Comparison of ENCODE assay signal across 24 cellular contexts in the genomic region with DNA sequence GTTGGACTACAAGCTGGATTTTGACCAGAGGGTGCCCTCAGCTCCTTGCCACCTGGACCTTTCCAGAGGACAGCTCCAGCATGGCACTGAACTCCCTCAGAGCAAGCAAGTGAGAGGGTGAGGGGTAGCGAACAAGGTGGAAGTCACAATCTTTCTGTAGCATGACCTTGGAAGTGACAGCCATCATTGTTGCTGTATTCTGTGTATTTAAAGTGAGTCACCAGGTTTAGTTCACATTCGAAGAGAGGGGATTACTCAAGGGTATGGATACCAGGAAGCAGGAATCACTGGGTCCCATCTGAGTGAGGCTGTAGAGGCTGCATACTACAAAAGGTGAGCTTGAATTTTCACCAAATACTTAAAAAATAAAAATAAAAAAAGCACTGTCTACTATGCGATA.
DNase-seq lines count a peak whose midpoint lies in the region; ATAC-seq, FAIRE-seq and TF ChIP-seq lines count a peak whose summit lies in the region.
"Had no signal": no experiment of that assay in that cellular context is flagged by ENCODE, and none has a peak within 500 bp of the region (broad histone marks: within the 10 kb centered on the region; RNA-seq: fewer than 3 reads in every experiment).

No MANE protein-coding gene starts in this region.

- 21% methylated on average over 3 of the region's 3 CpGs for WGBS in HepG2 (ENCODE audit: low lambda C conversion rate)
- WGBS in right lobe of liver (ENCODE audit: insufficient coverage, low coverage, low lambda C conversion rate, missing lambda C conversion rate): 51% methylated on average over 3 of the region's 3 CpGs
- WGBS in H1 (ENCODE audit: extremely low coverage in 1 of 2, insufficient coverage in 1 of 2, insufficient read length in 1 of 2, insufficient replicate concordance in 2 of 2, low coverage in 1 of 2, low lambda C conversion rate in 2 of 2, missing lambda C conversion rate in 1 of 2), 2 experiments: 86% methylated on average over 3 of the region's 3 CpGs; no CpG with 5 or more reads in 1 of the 2 experiments
- WGBS in hepatocyte (ENCODE audit: low lambda C conversion rate, missing lambda C conversion rate): 78% methylated on average over 3 of the region's 3 CpGs

- TF ChIP-seq POLR2A in HepG2 (IDR thresholded peaks at IDR 0.05; ENCODE audit: insufficient read depth in 1 of 2, low read depth in 2 of 2, low read length in 2 of 2) (no peak), right lobe of liver (IDR thresholded peaks at IDR 0.05) (no peak), H1 (IDR thresholded peaks at IDR 0.05; ENCODE audit: control extremely low read depth in 1 of 2, low read depth in 2 of 2, low read length in 2 of 2) (no peak)

- no peak overlapping the region for H3K18ac ChIP-seq in H1 (ENCODE audit: extremely low read depth, low read length)

- H3K4me3 ChIP-seq in HepG2 (replicated peaks in 1 of 3; ENCODE audit: insufficient read depth in 1 of 3, low read depth in 2 of 3, low read length in 3 of 3) (no peak overlapping the region), right lobe of liver (no peak overlapping the region), H1 (ENCODE audit: extremely low read depth in 1 of 4, insufficient read depth in 2 of 4, low read depth in 3 of 4, low read length in 4 of 4) (no peak overlapping the region), hepatocyte (no peak overlapping the region), PC-3 (ENCODE audit: low read length) (no peak overlapping the region)
- H3K4me3 ChIP-seq: A549; BLaER1 treated with 17β-estradiol and CSF1 and Interleukin-3, amounts not matched to agents 10 nM and 100 nM; GM23248; HAP-1 had no signal

- no peak for FAIRE-seq in HepG2 (lab: Jason Lieb, UNC)
- FAIRE-seq in H1 (lab: Jason Lieb, UNC): no peak
- FAIRE-seq: A549, D721Med, G401.6, GM19239 had no signal

- H3F3A ChIP-seq in PC-3 (ENCODE audit: low read length, unreplicated experiment): no peaks in the 10 kb centered on the region

- H3K79me1 ChIP-seq in H1 (ENCODE audit: low read depth, low read length): no peaks in the 10 kb centered on the region

- H2BK15ac ChIP-seq in H1 (ENCODE audit: low read length): no peak overlapping the region

- H2BK120ac ChIP-seq in H1 (replicated peaks; ENCODE audit: low read depth, low read length): no peak overlapping the region

- TF ChIP-seq EP300 in HepG2 (IDR thresholded peaks at IDR 0.05; ENCODE audit: low read depth in 2 of 2, low read length in 2 of 2) (no peak), HepG2 (CRISPR knock-in tag; IDR thresholded peaks at IDR 0.05; ENCODE audit: borderline replicate concordance) (no peak), H1 (IDR thresholded peaks at IDR 0.05; ENCODE audit: borderline replicate concordance in 1 of 2, low read depth in 2 of 2, low read length in 2 of 2) (no peak)

- no peak overlapping the region for H3K27ac ChIP-seq in HepG2 (ENCODE audit: extremely low read length, insufficient read depth, low read length)
- no peak overlapping the region for H3K27ac ChIP-seq in right lobe of liver
- no peak overlapping the region for H3K27ac ChIP-seq in H1 (ENCODE audit: low read depth, low read length)
- peak overlapping the region; percentile 15 for H3K27ac ChIP-seq in hepatocyte
- H3K27ac ChIP-seq in PC-3 (ENCODE audit: low read length): no peak overlapping the region
- H3K27ac ChIP-seq: A549; BLaER1 treated with 17β-estradiol and CSF1 and Interleukin-3, amounts not matched to agents 10 nM and 100 nM; GM23248 had no signal

- H2BK5ac ChIP-seq in H1 (ENCODE audit: low read depth, low read length): no peak overlapping the region

- H3K23ac ChIP-seq in H1 (ENCODE audit: insufficient read length): no peak overlapping the region

- H2AK5ac ChIP-seq in H1 (ENCODE audit: low read depth, low read length): no peak overlapping the region

- H3K79me2 ChIP-seq in HepG2 (ENCODE audit: insufficient read depth, low read length) (no peaks in the 10 kb centered on the region), H1 (ENCODE audit: control insufficient read depth in 1 of 2, insufficient read depth in 2 of 2, low read length in 2 of 2) (no peaks in the 10 kb centered on the region), hepatocyte (no peaks in the 10 kb centered on the region), PC-3 (ENCODE audit: low read length) (no peaks in the 10 kb centered on the region)

- no peak overlapping the region for H3K4ac ChIP-seq in H1 (replicated peaks; ENCODE audit: insufficient read length, low read depth, low read length)

- no peak overlapping the region for H3K14ac ChIP-seq in H1 (ENCODE audit: insufficient read length)

- H3K9me3 ChIP-seq in HepG2 (ENCODE audit: low read length) (no peaks in the 10 kb centered on the region), right lobe of liver (no peaks in the 10 kb centered on the region), H1 (ENCODE audit: insufficient read depth in 2 of 2, low read depth in 1 of 2, low read length in 1 of 2) (no peaks in the 10 kb centered on the region), hepatocyte (ENCODE audit: low read depth) (no peaks in the 10 kb centered on the region), PC-3 (ENCODE audit: low read length) (no peaks in the 10 kb centered on the region)
- H3K9me3 ChIP-seq: A549; BE2C; BLaER1 treated with 17β-estradiol and CSF1 and Interleukin-3, amounts not matched to agents 10 nM and 100 nM; HAP-1 had no signal

- H3K36me3 ChIP-seq in HepG2 (replicated peaks in 1 of 2; ENCODE audit: control insufficient read depth in 1 of 2, insufficient read depth in 2 of 2, low read length in 2 of 2) (no peaks in the 10 kb centered on the region), right lobe of liver (no peaks in the 10 kb centered on the region), H1 (ENCODE audit: control insufficient read depth in 2 of 4, insufficient read depth in 4 of 4, low read length in 3 of 4) (no peaks in the 10 kb centered on the region), hepatocyte (replicated peaks; ENCODE audit: insufficient read depth, low read depth) (no peaks in the 10 kb centered on the region), PC-3 (ENCODE audit: low read depth, low read length) (no peaks in the 10 kb centered on the region)
- H3K36me3 ChIP-seq: BE2C; BLaER1 treated with 17β-estradiol and CSF1 and Interleukin-3, amounts not matched to agents 10 nM and 100 nM; HAP-1 had no signal

- CTCF ChIA-PET in HepG2 (lab: Yijun Ruan, JAX; ENCODE audit: low intra/inter-chr PET ratio, low total read pairs) (no interaction called here), H1 (lab: Charles Lee; ENCODE audit: partially characterized antibody) (interaction anchor here (1.1 to 2.1 kb wide), 6 partner anchors 13 to 334 kb away, joined by 3 to 7 read pairs (median 5); no protein-coding TSS in a partner anchor), PC-3 (lab: Charles Lee) (no interaction called here)

- H4K20me1 ChIP-seq in HepG2 (ENCODE audit: insufficient read depth, low read length) (no peaks in the 10 kb centered on the region), H1 (replicated peaks in 1 of 2; ENCODE audit: control insufficient read depth in 1 of 2, insufficient read depth in 2 of 2, low read length in 2 of 2) (no peaks in the 10 kb centered on the region), hepatocyte (ENCODE audit: insufficient read depth, poor library complexity, severe bottlenecking) (no peaks in the 10 kb centered on the region), PC-3 (ENCODE audit: low read length) (no peaks in the 10 kb centered on the region)
- H4K20me1 ChIP-seq: BLaER1 treated with 17β-estradiol and CSF1 and Interleukin-3, amounts not matched to agents 10 nM and 100 nM had no signal

- H4K91ac ChIP-seq in H1 (replicated peaks; ENCODE audit: insufficient read length, low read length): peak overlapping the region; percentile 58

- in situ Hi-C loops in HepG2 (cut with HindIII; ENCODE audit: extremely low pct_ligation_motif_present, low pct_unique_long_range_greater_than_20kb): no loop called here

- no peak overlapping the region for H3K9ac ChIP-seq in HepG2 (ENCODE audit: insufficient read depth, low read depth, low read length)
- no peak overlapping the region for H3K9ac ChIP-seq in H1 (replicated peaks in 1 of 4; ENCODE audit: extremely low read depth in 1 of 4, low read depth in 3 of 4, low read length in 3 of 4)
- H3K9ac ChIP-seq in PC-3 (ENCODE audit: low read length): no peak overlapping the region
- H3K9ac ChIP-seq: BLaER1 treated with 17β-estradiol and CSF1 and Interleukin-3, amounts not matched to agents 10 nM and 100 nM; GM23248 had no signal

- no peak overlapping the region for H4K5ac ChIP-seq in H1 (ENCODE audit: insufficient read length, low read depth, low read length)

- POLR2A ChIA-PET in HepG2 (lab: Yijun Ruan, JAX) (no interaction called here), H1 (lab: Charles Lee; ENCODE audit: partially characterized antibody) (interaction anchor here (1.1 kb wide), 1 partner anchor 25 kb away, joined by 4 read pairs; no protein-coding TSS in a partner anchor), PC-3 (lab: Charles Lee; ENCODE audit: unreplicated experiment) (no interaction called here)

- H3K4me1 ChIP-seq in HepG2 (ENCODE audit: insufficient read depth, low read length) (no peaks in the 10 kb centered on the region), right lobe of liver (no peaks in the 10 kb centered on the region), H1 (replicated peaks in 1 of 4; ENCODE audit: control insufficient read depth in 3 of 4, insufficient read depth in 4 of 4, low read length in 3 of 4) (no peaks in the 10 kb centered on the region), hepatocyte (ENCODE audit: insufficient read depth) (no peaks in the 10 kb centered on the region), PC-3 (ENCODE audit: insufficient read depth, low read length) (no peaks in the 10 kb centered on the region)
- H3K4me1 ChIP-seq: A549; BE2C; BLaER1 treated with 17β-estradiol and CSF1 and Interleukin-3, amounts not matched to agents 10 nM and 100 nM; HAP-1 had no signal

- H3K4me2 ChIP-seq in HepG2 (ENCODE audit: low read depth, low read length) (no peak overlapping the region), H1 (ENCODE audit: insufficient read depth in 1 of 2, low read depth in 2 of 2, low read length in 2 of 2) (no peak overlapping the region), hepatocyte (no peak overlapping the region), PC-3 (ENCODE audit: low read length) (no peak overlapping the region)
- H3K4me2 ChIP-seq: A549; BLaER1 treated with 17β-estradiol and CSF1 and Interleukin-3, amounts not matched to agents 10 nM and 100 nM had no signal

- DNase-seq in HepG2 (ENCODE audit: low spot score) (peak; percentile 70), right lobe of liver (no peak), H1 (ENCODE audit: low read depth in 1 of 2, low spot score in 2 of 2) (no peak), hepatocyte (ENCODE audit: low spot score) (peak; percentile 27), renal cortical epithelial cell (ENCODE audit: low read depth) (peak; percentile 21), NCI-H2081 (lab: John Stamatoyannopoulos, UW) (no peak), NCI-H1417 treated with DMSO at 0.1 percent for 48 hours (lab: John Stamatoyannopoulos, UW) (no peak), PC-3 (no peak)
- DNase-seq: 8988T; ACHN; AML-193; BE2C; CD4-positive, alpha-beta T cell; CD8-positive, alpha-beta memory T cell; DMS 273 treated with DMSO at 0.1 percent for 48 hours; DND-41; GM23248; HFFc6 had no signal

- H3K27me3 ChIP-seq in HepG2 (ENCODE audit: control insufficient read depth in 1 of 2, insufficient read depth in 2 of 2, low read length in 2 of 2) (no peaks in the 10 kb centered on the region), right lobe of liver (no peaks in the 10 kb centered on the region), H1 (replicated peaks in 1 of 4; ENCODE audit: control insufficient read depth in 3 of 4, extremely low read depth in 1 of 4, insufficient read depth in 3 of 4, low read length in 3 of 4) (no peaks in the 10 kb centered on the region), hepatocyte (no peaks in the 10 kb centered on the region), PC-3 (ENCODE audit: low read length) (peaks cover 37% of the 10 kb centered on the region)
- H3K27me3 ChIP-seq: BE2C; BLaER1 treated with 17β-estradiol and CSF1 and Interleukin-3, amounts not matched to agents 10 nM and 100 nM had no signal

- no peak overlapping the region for H2BK20ac ChIP-seq in H1 (ENCODE audit: low read length)

- H3K9me2 ChIP-seq in hepatocyte (replicated peaks; ENCODE audit: insufficient read depth) (no peaks in the 10 kb centered on the region), PC-3 (replicated peaks; ENCODE audit: low read length) (no peaks in the 10 kb centered on the region)

- no peak overlapping the region for H2BK12ac ChIP-seq in H1 (ENCODE audit: low read depth, low read length)

- no peak overlapping the region for H3K56ac ChIP-seq in H1 (replicated peaks; ENCODE audit: insufficient read length, low read depth, low read length)

- no peak overlapping the region for H4K8ac ChIP-seq in H1 (ENCODE audit: extremely low read depth, insufficient read depth, low read length)

- TF ChIP-seq RAD21 in HepG2 (CRISPR knock-in tag; IDR thresholded peaks at IDR 0.05) (no peak), H1 (IDR thresholded peaks at IDR 0.05 in 1 of 2, conservative IDR thresholded peaks at IDR 0.05 in 1 of 2; ENCODE audit: low read depth in 2 of 2, low read length in 2 of 2) (no peak)

- TF ChIP-seq CTCF in HepG2 (CRISPR knock-in tag; IDR thresholded peaks at IDR 0.05) (no peak), right lobe of liver (IDR thresholded peaks at IDR 0.05) (no peak), H1 (IDR thresholded peaks at IDR 0.05; ENCODE audit: control extremely low read depth in 1 of 3, insufficient read depth in 1 of 3, low read depth in 1 of 3, low read length in 3 of 3) (no peak), hepatocyte (IDR thresholded peaks at IDR 0.05; ENCODE audit: poor library complexity) (no peak), PC-3 (conservative IDR thresholded peaks at IDR 0.05; ENCODE audit: low read depth, low read length) (no peak)

- H2AFZ ChIP-seq in HepG2 (ENCODE audit: low read length) (no peak overlapping the region), H1 (ENCODE audit: low read length) (0 out of 2 replicates have a peak overlapping the region, but pooled peaks have one; percentile 10), hepatocyte (no peak overlapping the region), PC-3 (ENCODE audit: low read length) (no peak overlapping the region)
- H2AFZ ChIP-seq: GM23248 had no signal

- BruUV-seq in HepG2 (replicated peaks; lab: Mats Ljungman, UMichigan) (no TSS peak), PC-3 (replicated peaks; lab: Mats Ljungman, UMichigan) (no TSS peak)

- ATAC-seq in HepG2 (peak; percentile 89), right lobe of liver (no peak), PC-3 (no peak)
- ATAC-seq: A549 had no signal

- H3K23me2 ChIP-seq in H1 (ENCODE audit: low read depth, low read length): no peaks in the 10 kb centered on the region

- intact Hi-C loops in HepG2 (cut with micrococcal nuclease; ENCODE audit: unreplicated experiment) (no loop called here), right lobe of liver (cut with DNase I) (no loop called here), PC-3 (cut with micrococcal nuclease) (no loop called here)

Comparison
In these comparisons a context has a peak if more than half of its experiments do, and no peak if none do; other contexts are left out.
1. DNase-seq: peak in HepG2 (single experiment), hepatocyte (single experiment) and renal cortical epithelial cell (single experiment); none in right lobe of liver (0 of 3), H1 (0 of 2), NCI-H2081 (0 of 2), NCI-H1417 treated with DMSO at 0.1 percent for 48 hours (single experiment) and PC-3 (single experiment).
2. Of the 41 proteins assayed by ChIP-seq in both HepG2 and H1: peak only in HepG2: ATF3, FOSL1, JUN and JUND; only in H1: none; in both: none; in neither: 37.